ENCODE assay signal across 9 cellular contexts in the genomic region with DNA sequence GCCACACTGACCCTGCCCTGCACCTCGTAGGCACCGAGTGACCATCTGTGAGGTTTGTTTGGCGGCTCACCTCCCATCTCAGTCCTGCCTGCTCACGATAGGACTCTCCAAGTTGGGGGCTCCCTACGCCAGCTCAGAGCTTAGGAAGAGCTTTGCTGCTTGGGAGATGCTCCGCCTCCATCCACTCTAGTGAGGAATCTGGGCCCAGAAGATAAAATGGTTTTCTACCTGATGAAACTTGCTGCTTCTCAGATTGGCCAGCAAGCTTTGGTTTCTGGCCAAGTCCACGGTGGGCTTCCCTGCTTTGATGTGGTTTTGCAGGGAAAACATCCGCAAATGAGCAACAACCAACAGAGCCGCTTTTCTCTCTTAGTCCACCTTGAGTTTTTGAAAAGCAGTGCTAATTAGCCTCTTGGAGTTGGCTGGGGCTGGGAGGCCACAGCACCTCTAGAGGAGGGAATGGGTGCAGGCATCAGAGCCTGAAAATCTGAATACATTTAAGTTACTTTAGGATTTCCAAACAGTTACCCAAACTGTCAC.
A peak's percentile ranks its signal among the peaks of the same experiment; 100 is the strongest.
DNase-seq lines count a peak whose midpoint lies in the region; TF ChIP-seq lines count a peak whose summit lies in the region.
"Had no signal": no experiment of that assay in that cellular context is flagged by ENCODE, and none has a peak within 500 bp of the region (broad histone marks: within the 10 kb centered on the region; RNA-seq: fewer than 3 reads in every experiment).

No MANE protein-coding gene starts in this region.

- H3K9me3 ChIP-seq in HAP-1, result no peaks in the 10 kb centered on the region

- peak; percentile 61 for TF ChIP-seq CTCF in AG10803 (conservative IDR thresholded peaks at IDR 0.05; ENCODE audit: low read length)

- no peaks in the 10 kb centered on the region for H3K36me3 ChIP-seq in HAP-1 (replicated peaks)

- peak; percentile 11 for DNase-seq in AG10803 (ENCODE audit: low read depth)
- DNase-seq in HAP-1 (ENCODE audit: low spot score in 2 of 2), result peak; percentile 25 to 28
- DNase-seq in SW480 (ENCODE audit: low spot score), result peak; percentile 78
- peak; percentile 78 for DNase-seq in islet precursor cell
- no peak for DNase-seq in activated CD4-positive, CD25-positive, alpha-beta regulatory T cell (lab: John Stamatoyannopoulos, UW)
- no peak for DNase-seq in hypothalamus (lab: John Stamatoyannopoulos, UW)
- no peak for DNase-seq in central memory CD4-positive, alpha-beta T cell
- no peak for DNase-seq in GOT3 (lab: John Stamatoyannopoulos, UW)
- DNase-seq: activated naive CD4-positive, alpha-beta T cell had no signal

- no peak overlapping the region for H3K4me3 ChIP-seq in AG10803 (ENCODE audit: low read length)
- H3K4me3 ChIP-seq in HAP-1, result no peak overlapping the region

- peaks cover 3% of the 10 kb centered on the region; the same call in 1 of the 2 replicates for H3K4me1 ChIP-seq in HAP-1

- in situ Hi-C loops in HAP-1 (cut with MboI; ENCODE audit: low sequenced_read_pairs), result no loop called here

- no peaks in the 10 kb centered on the region; the same call in 1 of the 2 replicates for H3K27me3 ChIP-seq in HAP-1 (ENCODE audit: low read depth)

Comparison
In these comparisons a context has a peak if more than half of its experiments do, and no peak if none do; other contexts are left out.
1. DNase-seq: peak in AG10803 (single experiment), HAP-1 (2 of 2), SW480 (single experiment) and islet precursor cell (single experiment); none in activated CD4-positive, CD25-positive, alpha-beta regulatory T cell (0 of 4), hypothalamus (0 of 51), central memory CD4-positive, alpha-beta T cell (single experiment) and GOT3 (single experiment).